In genomic region chr7:11272352-11272751, GRCh38 we compare ENCODE assay signal across 25 cellular contexts.
"Had no signal": no experiment of that assay in that cellular context is flagged by ENCODE, and none has a peak within 500 bp of the region (broad histone marks: within the 10 kb centered on the region; RNA-seq: fewer than 3 reads in every experiment).

No MANE protein-coding gene starts in this region.

- H3K4me3 ChIP-seq: stomach, suprapubic skin, testis, thoracic aorta, thyroid gland, tibial artery, tibial nerve, transverse colon, upper lobe of left lung, upper lobe of right lung, uterus, vagina had no signal

- H3K27ac ChIP-seq: stomach, suprapubic skin, testis, thoracic aorta, thyroid gland, tibial artery, tibial nerve, transverse colon, upper lobe of left lung, upper lobe of right lung, uterus, vagina had no signal

- H3K9me3 ChIP-seq: stomach, suprapubic skin, testis, thoracic aorta, thyroid gland, tibial artery, tibial nerve, transverse colon, upper lobe of left lung, upper lobe of right lung, uterus, vagina had no signal

- H3K27me3 ChIP-seq: stomach, suprapubic skin, testis, thyroid gland, tibial artery, tibial nerve, transverse colon, upper lobe of left lung, upper lobe of right lung, uterus, vagina had no signal

- ATAC-seq: stimulated activated effector memory CD8-positive, alpha-beta T cell treated with anti-CD3 and anti-CD28 coated beads, Interleukin-12 subunit alpha, Interleukin-12 subunit beta, amount 100 ng/mL, for 72 hours; stimulated activated memory B cell treated with anti-CD40 and anti-IgM and Interleukin-4, amounts not matched to agents 10 μg/mL and 1 μg/mL and 100 μg/mL, for 72 hours; stimulated activated naive B cell treated with anti-CD40 and anti-IgM and Interleukin-4, amounts not matched to agents 10 μg/mL and 1 μg/mL and 100 μg/mL, for 72 hours; stimulated activated naive CD8-positive, alpha-beta T cell treated with anti-CD3 and anti-CD28 coated beads, Interleukin-15, amount 100 ng/mL, for 72 hours; stimulated activated naive CD8-positive, alpha-beta T cell treated with anti-CD3 and anti-CD28 coated beads, Interleukin-15, Interleukin-2, amounts not matched to agents 100 U/mL and 50 U/mL, for 24 hours; upper lobe of right lung had no signal

- DNase-seq: stimulated activated CD4-positive, alpha-beta T cell treated with anti-CD3 and anti-CD28 coated beads, Interleukin-2, amount 100 ng/mL, for 48 hours; stimulated activated CD4-positive, alpha-beta T cell treated with anti-CD3 and anti-CD28 coated beads, Interleukin-4, amount 100 ng/mL, for 1 hour; stimulated activated CD4-positive, alpha-beta T cell treated with anti-CD3 and anti-CD28 coated beads, Interleukin-4, amount 100 ng/mL, for 24 hours; stimulated activated CD4-positive, alpha-beta T cell treated with anti-CD3 and anti-CD28 coated beads, Interleukin-4, amount 100 ng/mL, for 4 hours; stimulated activated CD8-positive, alpha-beta memory T cell treated with anti-CD3 and anti-CD28 coated beads, Interleukin-4, amount 100 ng/mL, for 48 hours; stimulated activated naive B cell treated with anti-CD40 and anti-IgM and Interleukin-4, amounts not matched to agents 10 μg/mL and 1 μg/mL and 100 μg/mL, for 72 hours; stimulated activated naive CD4-positive, alpha-beta T cell; stimulated activated naive CD4-positive, alpha-beta T cell treated with Interleukin-2 at 50 U/mL for 16 hours; stimulated activated naive CD8-positive, alpha-beta T cell treated with anti-CD3 and anti-CD28 coated beads, Interleukin-15, amount 100 ng/mL, for 72 hours; stimulated activated naive CD8-positive, alpha-beta T cell treated with anti-CD3 and anti-CD28 coated beads, Interleukin-15, Interleukin-2, amounts not matched to agents 100 U/mL and 50 U/mL, for 24 hours; stomach; substantia nigra; testis; thyroid gland; tibial artery; transverse colon; upper lobe of left lung; upper lobe of right lung; uterus had no signal

- H3K36me3 ChIP-seq: stomach, suprapubic skin, thoracic aorta, thyroid gland, tibial artery, tibial nerve, transverse colon, upper lobe of left lung, upper lobe of right lung, uterus, vagina had no signal

- H3K4me1 ChIP-seq: stomach, suprapubic skin, testis, thyroid gland, tibial artery, tibial nerve, transverse colon, upper lobe of left lung, upper lobe of right lung, uterus, vagina had no signal
